ENCODE assay signal across 9 cellular contexts in the genomic region with DNA sequence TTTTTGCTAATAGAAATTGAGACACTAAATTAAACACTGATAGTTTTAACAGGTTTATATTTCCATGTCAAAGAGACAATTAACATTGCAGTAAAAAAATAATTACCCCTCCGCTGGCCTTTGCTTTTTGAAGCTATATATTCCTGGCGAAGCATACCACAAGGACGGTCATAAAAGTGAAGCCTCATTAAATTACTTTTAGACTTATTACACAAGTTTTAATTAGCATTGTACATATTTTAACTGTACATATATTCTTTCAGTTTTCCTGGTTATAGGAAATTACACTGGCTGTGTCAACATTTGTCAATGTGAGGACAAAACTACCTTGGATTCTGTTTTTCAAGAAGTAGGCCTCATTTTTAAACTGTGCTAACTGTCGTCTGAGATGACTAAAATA. TPM values are rescaled to one million over a fixed set of nuclear protein-coding genes. Genes with fewer than 3 reads are reported as not detected.
DNase-seq lines count a peak whose midpoint lies in the region; ATAC-seq, FAIRE-seq and TF ChIP-seq lines count a peak whose summit lies in the region.
"Had no signal": no experiment of that assay in that cellular context is flagged by ENCODE, and none has a peak within 500 bp of the region (broad histone marks: within the 10 kb centered on the region; RNA-seq: fewer than 3 reads in every experiment).

No MANE protein-coding gene starts in this region.

- peaks cover 30% of the 10 kb centered on the region for H3K79me2 ChIP-seq in keratinocyte (ENCODE audit: control insufficient read depth, insufficient read depth, low read length)

- no peaks in the 10 kb centered on the region for H3K9me1 ChIP-seq in keratinocyte (ENCODE audit: control insufficient read depth, extremely low read depth, insufficient read depth, low read length)

- TF ChIP-seq CTCF in HEK293 (tag by site-specific recombination; IDR thresholded peaks at IDR 0.05) (no peak), keratinocyte (optimal IDR thresholded peaks at IDR 0.05 in 1 of 3, IDR thresholded peaks at IDR 0.05 in 1 of 3, conservative IDR thresholded peaks at IDR 0.05 in 1 of 3; ENCODE audit: extremely low read depth in 1 of 3, insufficient read depth in 2 of 3, low read length in 3 of 3) (no peak)

- peaks cover 0 to 6% of the 10 kb centered on the region in 2 donors for H3K36me3 Mint-ChIP-seq in CD4-positive, alpha-beta memory T cell
- peaks cover 23% of the 10 kb centered on the region for H3K36me3 Mint-ChIP-seq in activated CD4-positive, alpha-beta memory T cell treated with anti-CD3 and anti-CD28 coated beads, Interleukin-2, amount 10 ng/mL, durations not matched to agents 7 days and 5 days (ENCODE audit: low read depth)

- H2AFZ ChIP-seq in keratinocyte (ENCODE audit: control insufficient read depth, low read length) = no peak overlapping the region

- peaks cover 0 to 5% (median 0%) of the 10 kb centered on the region in 8 donors for H3K9me3 Mint-ChIP-seq in CD4-positive, alpha-beta memory T cell
- no peaks in the 10 kb centered on the region for H3K9me3 Mint-ChIP-seq in activated CD4-positive, alpha-beta memory T cell treated with anti-CD3 and anti-CD28 coated beads, Interleukin-2, amount 10 ng/mL, durations not matched to agents 7 days and 5 days

- POLR2A ChIA-PET in CD4-positive, alpha-beta memory T cell (lab: Charles Lee; ENCODE audit: partially characterized antibody) = no interaction called here
- POLR2A ChIA-PET in HEK293 (lab: Yijun Ruan, JAX) = interaction anchor here (0.9 to 7.6 kb wide), 9 partner anchors 9 to 246 kb away, joined by 3 to 156 read pairs (median 7); a partner anchor contains a TSS
- POLR2A ChIA-PET in activated CD4-positive, alpha-beta memory T cell treated with anti-CD3 and anti-CD28 coated beads, Interleukin-2, amount 10 ng/mL, durations not matched to agents 7 days and 5 days (lab: Charles Lee) = interaction anchor here (1.4 to 4.0 kb wide), 4 partner anchors 15 to 190 kb away, joined by 3 to 29 read pairs (median 12); a partner anchor contains a TSS

- FAIRE-seq in keratinocyte (lab: Jason Lieb, UNC) = no peak
- FAIRE-seq: GM12891 had no signal

- H4K20me1 ChIP-seq in keratinocyte (ENCODE audit: control insufficient read depth, extremely low read depth, insufficient read depth, low read length) = no peaks in the 10 kb centered on the region

- CTCF ChIA-PET in CD4-positive, alpha-beta memory T cell (lab: Charles Lee; ENCODE audit: partially characterized antibody) = interaction anchor here (0.6 to 6.7 kb wide), 5 partner anchors 11 to 180 kb away, joined by 3 to 50 read pairs (median 14); a partner anchor contains a TSS
- CTCF ChIA-PET in HEK293 (lab: Yijun Ruan, JAX) = interaction anchor here (0.7 to 5.9 kb wide), 6 partner anchors 10 to 251 kb away, joined by 3 to 45 read pairs (median 6); a partner anchor contains a TSS
- CTCF ChIA-PET in activated CD4-positive, alpha-beta memory T cell treated with anti-CD3 and anti-CD28 coated beads, Interleukin-2, amount 10 ng/mL, durations not matched to agents 7 days and 5 days (lab: Charles Lee) = interaction anchor here (1.4 to 8.3 kb wide), 5 partner anchors 12 to 179 kb away, joined by 4 to 72 read pairs (median 6); a partner anchor contains a TSS

- H3K4me2 ChIP-seq in keratinocyte (ENCODE audit: control insufficient read depth, extremely low read depth, insufficient read depth, low read depth, low read length) = peak overlapping the region; percentile 73

- peaks cover 4% of the 10 kb centered on the region for H3K27me3 ChIP-seq in CD4-positive, alpha-beta memory T cell (ENCODE audit: insufficient read depth, low read length)
- H3K27me3 ChIP-seq in keratinocyte (ENCODE audit: control insufficient read depth, extremely low read depth, insufficient read depth, low read length) = no peaks in the 10 kb centered on the region

- H3K4me1 Mint-ChIP-seq in CD4-positive, alpha-beta memory T cell = peaks cover 6 to 33% (median 13%) of the 10 kb centered on the region in 4 donors
- peaks cover 40% of the 10 kb centered on the region for H3K4me1 Mint-ChIP-seq in activated CD4-positive, alpha-beta memory T cell treated with anti-CD3 and anti-CD28 coated beads, Interleukin-2, amount 10 ng/mL, durations not matched to agents 7 days and 5 days

- H3K36me3 ChIP-seq in CD4-positive, alpha-beta memory T cell (ENCODE audit: insufficient read depth, low read length) = no peaks in the 10 kb centered on the region
- peaks cover 0 to 19% of the 10 kb centered on the region in 2 experiments; a peak in 1 of 3 replicates for H3K36me3 ChIP-seq in HEK293 (ENCODE audit: control insufficient read depth in 2 of 2, insufficient read depth in 1 of 2, low read length in 2 of 2)
- no peaks in the 10 kb centered on the region for H3K36me3 ChIP-seq in keratinocyte (ENCODE audit: control insufficient read depth in 2 of 2, extremely low read depth in 1 of 2, insufficient read depth in 2 of 2, low read length in 2 of 2)

- H3K4me3 ChIP-seq in CD4-positive, alpha-beta memory T cell (ENCODE audit: low read length in 2 of 2) = peak overlapping the region; percentile 12 to 67
- H3K4me3 ChIP-seq in HEK293 (ENCODE audit: low read depth, low read length) (peak overlapping the region; percentile 59), keratinocyte (ENCODE audit: control insufficient read depth in 2 of 3, extremely low read depth in 1 of 3, insufficient read depth in 2 of 3, low read depth in 1 of 3, low read length in 3 of 3) (peak overlapping the region; percentile 56 to 84 (median 82))

- H3K4me1 ChIP-seq in CD4-positive, alpha-beta memory T cell (ENCODE audit: insufficient read depth, low read length) = peaks cover 21% of the 10 kb centered on the region
- peaks cover 5% of the 10 kb centered on the region; the same call in 1 of the 2 replicates for H3K4me1 ChIP-seq in HEK293 (ENCODE audit: control insufficient read depth, insufficient read depth, low read length)
- H3K4me1 ChIP-seq in keratinocyte (ENCODE audit: control insufficient read depth, extremely low read depth, insufficient read depth, low read length) = peaks cover 28% of the 10 kb centered on the region

- ATAC-seq in GM18870 (IDR thresholded peaks at IDR 0.05; ENCODE audit: unreplicated experiment) (no peak), HG03439 (IDR thresholded peaks at IDR 0.05; ENCODE audit: unreplicated experiment) (no peak)

- H3K9ac ChIP-seq in keratinocyte (ENCODE audit: control insufficient read depth, extremely low read depth, insufficient read depth, low read length) = peak overlapping the region; percentile 82

- DNase-seq in CD4-positive, alpha-beta memory T cell = no peak
- DNase-seq in activated CD4-positive, alpha-beta memory T cell treated with anti-CD3 and anti-CD28 coated beads, Interleukin-2, amount 10 ng/mL, durations not matched to agents 7 days and 5 days = no peak
- DNase-seq in keratinocyte (ENCODE audit: low read depth, low spot score) = no peak
- no peak for DNase-seq in mucosa of gallbladder (ENCODE audit: low spot score)
- no peak for DNase-seq in cerebellar cortex (ENCODE audit: low spot score)

- H3K9me3 ChIP-seq in CD4-positive, alpha-beta memory T cell (ENCODE audit: control insufficient read depth in 1 of 2, low read length in 2 of 2) = no peaks in the 10 kb centered on the region
- H3K9me3 ChIP-seq in HEK293 (ENCODE audit: control insufficient read depth, insufficient read depth, low read depth, low read length) (no peaks in the 10 kb centered on the region), keratinocyte (ENCODE audit: control insufficient read depth, low read depth, low read length) (no peaks in the 10 kb centered on the region)

- no peak overlapping the region for H3K27ac ChIP-seq in CD4-positive, alpha-beta memory T cell (ENCODE audit: low read depth, low read length)
- H3K27ac ChIP-seq in HEK293 (ENCODE audit: extremely low read depth, low read depth, low read length) = peak overlapping the region; percentile 99
- H3K27ac ChIP-seq in keratinocyte (ENCODE audit: control insufficient read depth, insufficient read depth, low read length) = peak overlapping the region; percentile 80

- H3K4me3 Mint-ChIP-seq in CD4-positive, alpha-beta memory T cell = peak overlapping the region; percentile 85 to 99 (median 97)
- H3K4me3 Mint-ChIP-seq in activated CD4-positive, alpha-beta memory T cell treated with anti-CD3 and anti-CD28 coated beads, Interleukin-2, amount 10 ng/mL, durations not matched to agents 7 days and 5 days = peak overlapping the region; percentile 96

- H3K27me3 Mint-ChIP-seq in CD4-positive, alpha-beta memory T cell = peaks cover 3 to 5% of the 10 kb centered on the region in 2 donors
- H3K27me3 Mint-ChIP-seq in activated CD4-positive, alpha-beta memory T cell treated with anti-CD3 and anti-CD28 coated beads, Interleukin-2, amount 10 ng/mL, durations not matched to agents 7 days and 5 days = peaks cover 21% of the 10 kb centered on the region

- dilution Hi-C loops in keratinocyte (cut with MboI; ENCODE audit: extremely low pct_ligation_motif_present, low sequenced_read_pairs) = no loop called here

- intact Hi-C loops in CD4-positive, alpha-beta memory T cell (cut with micrococcal nuclease) = loop anchor here (10.0 kb wide), 1 partner anchor 658 kb away; a partner anchor contains a TSS

- H3K27ac Mint-ChIP-seq in CD4-positive, alpha-beta memory T cell = peak overlapping the region in 5 of 7 donors; percentile 15 to 94 (median 86)
- H3K27ac Mint-ChIP-seq in activated CD4-positive, alpha-beta memory T cell treated with anti-CD3 and anti-CD28 coated beads, Interleukin-2, amount 10 ng/mL, durations not matched to agents 7 days and 5 days = peak overlapping the region; percentile 73

RNA-seq across cellular contexts. Expression of a gene that starts 1.2 kb away (rescaled TPM):
- 1 to 10 TPM; 6.1 to 7.0 TPM for total RNA-seq in CD4-positive, alpha-beta memory T cell
- polyA plus RNA-seq in CD4-positive, alpha-beta memory T cell = 1 to 10 TPM; 5.4 to 6.3 TPM
- 10 to 100 TPM; 19.4 to 23.2 TPM for total RNA-seq in activated CD4-positive, alpha-beta memory T cell treated with anti-CD3 and anti-CD28 coated beads, Interleukin-2, amount 10 ng/mL, durations not matched to agents 7 days and 5 days
- 65.1 to 125 TPM (median 65.3 TPM) in 3 replicates for polyA plus RNA-seq in keratinocyte
- 6.5 TPM for polyA plus RNA-seq in keratinocyte (2011; ENCODE audit: low read depth)
- 80.4 and 163 TPM in 2 replicates for polyA plus RNA-seq in keratinocyte (2011; cell fraction: cytosol; rRNA removed)
- 46.8 and 77.8 TPM in 2 replicates for polyA plus RNA-seq in keratinocyte (2011; cell fraction: nucleus; rRNA removed)
- 48.9 and 98.0 TPM in 2 replicates for polyA plus RNA-seq in keratinocyte (2012; ENCODE audit: low replicate concordance)
- polyA minus RNA-seq in keratinocyte = 7.4 to 19.5 TPM (median 14.6 TPM) in 3 replicates
- polyA minus RNA-seq in keratinocyte (2011; cell fraction: cytosol; rRNA and poly(A)+ RNA removed) = 207 TPM
- 23.7 and 31.8 TPM in 2 replicates for polyA minus RNA-seq in keratinocyte (2011; cell fraction: nucleus; rRNA and poly(A)+ RNA removed)
- 1.9 TPM for total RNA-seq in mucosa of gallbladder

RNA-seq across cellular contexts. Expression of a gene that starts 1.6 kb away (rescaled TPM):
- 1 to 10 TPM; 1.9 to 2.2 TPM for total RNA-seq in CD4-positive, alpha-beta memory T cell
- under 1 TPM in 1 of 2 donors, not detected in 1; 0.11 TPM for polyA plus RNA-seq in CD4-positive, alpha-beta memory T cell
- 1 to 10 TPM; 2.6 TPM for total RNA-seq in activated CD4-positive, alpha-beta memory T cell treated with anti-CD3 and anti-CD28 coated beads, Interleukin-2, amount 10 ng/mL, durations not matched to agents 7 days and 5 days
- polyA plus RNA-seq in keratinocyte = 0.61 to 1.4 TPM (median 1.1 TPM) in 3 replicates
- 0.47 TPM for polyA plus RNA-seq in keratinocyte (2011; ENCODE audit: low read depth)
- polyA plus RNA-seq in keratinocyte (2011; cell fraction: cytosol; rRNA removed) = 0.35 and 0.73 TPM in 2 replicates
- 1.9 and 2.1 TPM in 2 replicates for polyA plus RNA-seq in keratinocyte (2011; cell fraction: nucleus; rRNA removed)
- polyA plus RNA-seq in keratinocyte (2012; ENCODE audit: low replicate concordance) = 0.33 and 0.52 TPM in 2 replicates
- polyA minus RNA-seq in keratinocyte = 1.4 to 2.5 TPM in 2 of 3 replicates, not detected in the other
- polyA minus RNA-seq in keratinocyte (2011; cell fraction: cytosol; rRNA and poly(A)+ RNA removed) = not detected
- polyA minus RNA-seq in keratinocyte (2011; cell fraction: nucleus; rRNA and poly(A)+ RNA removed) = 2.3 and 5.0 TPM in 2 replicates
- total RNA-seq in mucosa of gallbladder = 0.55 TPM

RNA-seq across cellular contexts. Expression of a gene that starts 16.1 kb away (rescaled TPM):
- under 1 TPM; 0.64 TPM for total RNA-seq in CD4-positive, alpha-beta memory T cell
- polyA plus RNA-seq in CD4-positive, alpha-beta memory T cell = 1 to 10 TPM in 1 of 2 donors, under 1 TPM in 1; 0.26 to 2.1 TPM
- 1 to 10 TPM; 2.5 to 3.4 TPM for total RNA-seq in activated CD4-positive, alpha-beta memory T cell treated with anti-CD3 and anti-CD28 coated beads, Interleukin-2, amount 10 ng/mL, durations not matched to agents 7 days and 5 days
- 17.9 to 34.3 TPM (median 19.9 TPM) in 3 replicates for polyA plus RNA-seq in keratinocyte
- 48.0 TPM for polyA plus RNA-seq in keratinocyte (2011; ENCODE audit: low read depth)
- 19.5 and 25.4 TPM in 2 replicates for polyA plus RNA-seq in keratinocyte (2011; cell fraction: cytosol; rRNA removed)
- polyA plus RNA-seq in keratinocyte (2011; cell fraction: nucleus; rRNA removed) = 70.7 and 78.3 TPM in 2 replicates
- polyA plus RNA-seq in keratinocyte (2012; ENCODE audit: low replicate concordance) = 15.3 and 67.4 TPM in 2 replicates
- polyA minus RNA-seq in keratinocyte = 5.9 to 22.6 TPM (median 17.3 TPM) in 3 replicates
- 22.6 TPM for polyA minus RNA-seq in keratinocyte (2011; cell fraction: cytosol; rRNA and poly(A)+ RNA removed)
- polyA minus RNA-seq in keratinocyte (2011; cell fraction: nucleus; rRNA and poly(A)+ RNA removed) = 29.0 and 38.3 TPM in 2 replicates
- 2.5 TPM for total RNA-seq in mucosa of gallbladder
